ENCODE assay signal across 1 cellular context in the genomic region with DNA sequence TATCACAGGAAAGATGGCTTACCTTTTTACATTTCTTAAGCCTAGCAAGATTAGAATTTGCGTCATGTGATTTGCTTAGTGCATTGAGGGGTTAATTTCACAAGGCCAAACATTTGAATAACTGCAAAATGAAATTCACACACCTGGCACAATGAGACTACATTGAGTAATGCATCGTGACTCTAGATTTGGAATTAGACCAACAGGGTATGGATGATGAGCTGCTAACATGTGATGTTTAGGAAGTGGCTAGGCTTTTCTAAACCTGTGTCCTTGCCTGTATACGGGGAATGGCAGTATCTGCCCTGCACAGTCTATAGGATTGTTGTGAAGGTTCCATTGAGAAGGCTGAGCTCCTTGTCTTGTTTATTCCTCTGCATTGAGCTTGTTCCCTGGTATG.
TF ChIP-seq lines count a peak whose summit lies in the region.

No MANE protein-coding gene starts in this region.

TF ChIP-seq in GM23338, 12 proteins besides CTCF, POLR2A, EP300 and RAD21 (continued from another document):
- TF ChIP-seq, protein P1, sequence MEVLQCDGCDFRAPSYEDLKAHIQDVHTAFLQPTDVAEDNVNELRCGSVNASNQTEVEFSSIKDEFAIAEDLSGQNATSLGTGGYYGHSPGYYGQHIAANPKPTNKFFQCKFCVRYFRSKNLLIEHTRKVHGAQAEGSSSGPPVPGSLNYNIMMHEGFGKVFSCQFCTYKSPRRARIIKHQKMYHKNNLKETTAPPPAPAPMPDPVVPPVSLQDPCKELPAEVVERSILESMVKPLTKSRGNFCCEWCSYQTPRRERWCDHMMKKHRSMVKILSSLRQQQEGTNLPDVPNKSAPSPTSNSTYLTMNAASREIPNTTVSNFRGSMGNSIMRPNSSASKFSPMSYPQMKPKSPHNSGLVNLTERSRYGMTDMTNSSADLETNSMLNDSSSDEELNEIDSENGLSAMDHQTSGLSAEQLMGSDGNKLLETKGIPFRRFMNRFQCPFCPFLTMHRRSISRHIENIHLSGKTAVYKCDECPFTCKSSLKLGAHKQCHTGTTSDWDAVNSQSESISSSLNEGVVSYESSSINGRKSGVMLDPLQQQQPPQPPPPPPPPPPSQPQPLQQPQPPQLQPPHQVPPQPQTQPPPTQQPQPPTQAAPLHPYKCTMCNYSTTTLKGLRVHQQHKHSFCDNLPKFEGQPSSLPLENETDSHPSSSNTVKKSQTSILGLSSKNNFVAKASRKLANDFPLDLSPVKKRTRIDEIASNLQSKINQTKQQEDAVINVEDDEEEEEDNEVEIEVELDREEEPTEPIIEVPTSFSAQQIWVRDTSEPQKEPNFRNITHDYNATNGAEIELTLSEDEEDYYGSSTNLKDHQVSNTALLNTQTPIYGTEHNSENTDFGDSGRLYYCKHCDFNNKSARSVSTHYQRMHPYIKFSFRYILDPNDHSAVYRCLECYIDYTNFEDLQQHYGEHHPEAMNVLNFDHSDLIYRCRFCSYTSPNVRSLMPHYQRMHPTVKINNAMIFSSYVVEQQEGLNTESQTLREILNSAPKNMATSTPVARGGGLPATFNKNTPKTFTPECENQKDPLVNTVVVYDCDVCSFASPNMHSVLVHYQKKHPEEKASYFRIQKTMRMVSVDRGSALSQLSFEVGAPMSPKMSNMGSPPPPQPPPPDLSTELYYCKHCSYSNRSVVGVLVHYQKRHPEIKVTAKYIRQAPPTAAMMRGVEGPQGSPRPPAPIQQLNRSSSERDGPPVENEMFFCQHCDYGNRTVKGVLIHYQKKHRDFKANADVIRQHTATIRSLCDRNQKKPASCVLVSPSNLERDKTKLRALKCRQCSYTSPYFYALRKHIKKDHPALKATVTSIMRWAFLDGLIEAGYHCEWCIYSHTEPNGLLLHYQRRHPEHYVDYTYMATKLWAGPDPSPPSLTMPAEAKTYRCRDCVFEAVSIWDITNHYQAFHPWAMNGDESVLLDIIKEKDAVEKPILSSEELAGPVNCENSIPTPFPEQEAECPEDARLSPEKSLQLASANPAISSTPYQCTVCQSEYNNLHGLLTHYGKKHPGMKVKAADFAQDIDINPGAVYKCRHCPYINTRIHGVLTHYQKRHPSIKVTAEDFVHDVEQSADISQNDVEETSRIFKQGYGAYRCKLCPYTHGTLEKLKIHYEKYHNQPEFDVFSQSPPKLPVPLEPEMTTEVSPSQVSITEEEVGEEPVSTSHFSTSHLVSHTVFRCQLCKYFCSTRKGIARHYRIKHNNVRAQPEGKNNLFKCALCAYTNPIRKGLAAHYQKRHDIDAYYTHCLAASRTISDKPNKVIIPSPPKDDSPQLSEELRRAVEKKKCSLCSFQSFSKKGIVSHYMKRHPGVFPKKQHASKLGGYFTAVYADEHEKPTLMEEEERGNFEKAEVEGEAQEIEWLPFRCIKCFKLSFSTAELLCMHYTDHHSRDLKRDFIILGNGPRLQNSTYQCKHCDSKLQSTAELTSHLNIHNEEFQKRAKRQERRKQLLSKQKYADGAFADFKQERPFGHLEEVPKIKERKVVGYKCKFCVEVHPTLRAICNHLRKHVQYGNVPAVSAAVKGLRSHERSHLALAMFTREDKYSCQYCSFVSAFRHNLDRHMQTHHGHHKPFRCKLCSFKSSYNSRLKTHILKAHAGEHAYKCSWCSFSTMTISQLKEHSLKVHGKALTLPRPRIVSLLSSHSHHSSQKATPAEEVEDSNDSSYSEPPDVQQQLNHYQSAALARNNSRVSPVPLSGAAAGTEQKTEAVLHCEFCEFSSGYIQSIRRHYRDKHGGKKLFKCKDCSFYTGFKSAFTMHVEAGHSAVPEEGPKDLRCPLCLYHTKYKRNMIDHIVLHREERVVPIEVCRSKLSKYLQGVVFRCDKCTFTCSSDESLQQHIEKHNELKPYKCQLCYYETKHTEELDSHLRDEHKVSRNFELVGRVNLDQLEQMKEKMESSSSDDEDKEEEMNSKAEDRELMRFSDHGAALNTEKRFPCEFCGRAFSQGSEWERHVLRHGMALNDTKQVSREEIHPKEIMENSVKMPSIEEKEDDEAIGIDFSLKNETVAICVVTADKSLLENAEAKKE (CRISPR knock-in tag; IDR thresholded peaks at IDR 0.05), result no peak
- TF ChIP-seq ZNF114 (CRISPR knock-in tag; IDR thresholded peaks at IDR 0.05), result no peak
TF ChIP-seq in GM23338: peak in this region for 0.
